Comparison of ENCODE assay signal across 11 cellular contexts in genomic region chr11:58434217-58434616, GRCh38. TPM values are rescaled to one million over a fixed set of nuclear protein-coding genes. Genes with fewer than 3 reads are reported as not detected.
"Had no signal": no experiment of that assay in that cellular context is flagged by ENCODE, and none has a peak within 500 bp of the region (broad histone marks: within the 10 kb centered on the region; RNA-seq: fewer than 3 reads in every experiment).

No MANE protein-coding gene starts in this region.

- H3K4me1 ChIP-seq: HAP-1 had no signal

- H3K36me3 ChIP-seq: HAP-1 had no signal

- DNase-seq: GM23248, GOT3, H7, HFFc6, KG1 had no signal

- H3K4me3 ChIP-seq: GM23248, HAP-1 had no signal

- H3K9me3 ChIP-seq: HAP-1 had no signal

- H3K27ac ChIP-seq: GM23248, HL-60 had no signal

- ATAC-seq: HCT116 had no signal

- H3K9ac ChIP-seq: GM23248 had no signal

- H2AFZ ChIP-seq: GM23248 had no signal

RNA-seq across cellular contexts. Expression of gene OR5B2, which starts 6.3 kb away (rescaled TPM):
- total RNA-seq: GM23248, H4, H7, HFFc6, HT1080 had no signal
- polyA plus RNA-seq: GM23248, IgD-negative memory B cell had no signal

RNA-seq across cellular contexts. Expression of gene OR5B12, which starts 7.8 kb away (rescaled TPM):
- total RNA-seq: GM23248, H4, H7, HFFc6, HT1080 had no signal
- polyA plus RNA-seq: GM23248, IgD-negative memory B cell had no signal

RNA-seq across cellular contexts. Expression of gene OR5B3, which starts 27.5 kb away (rescaled TPM):
- total RNA-seq: GM23248, H4, H7, HFFc6, HT1080 had no signal
- polyA plus RNA-seq: GM23248, IgD-negative memory B cell had no signal
